Comparison of ENCODE assay signal across 8 cellular contexts in the genomic region with DNA sequence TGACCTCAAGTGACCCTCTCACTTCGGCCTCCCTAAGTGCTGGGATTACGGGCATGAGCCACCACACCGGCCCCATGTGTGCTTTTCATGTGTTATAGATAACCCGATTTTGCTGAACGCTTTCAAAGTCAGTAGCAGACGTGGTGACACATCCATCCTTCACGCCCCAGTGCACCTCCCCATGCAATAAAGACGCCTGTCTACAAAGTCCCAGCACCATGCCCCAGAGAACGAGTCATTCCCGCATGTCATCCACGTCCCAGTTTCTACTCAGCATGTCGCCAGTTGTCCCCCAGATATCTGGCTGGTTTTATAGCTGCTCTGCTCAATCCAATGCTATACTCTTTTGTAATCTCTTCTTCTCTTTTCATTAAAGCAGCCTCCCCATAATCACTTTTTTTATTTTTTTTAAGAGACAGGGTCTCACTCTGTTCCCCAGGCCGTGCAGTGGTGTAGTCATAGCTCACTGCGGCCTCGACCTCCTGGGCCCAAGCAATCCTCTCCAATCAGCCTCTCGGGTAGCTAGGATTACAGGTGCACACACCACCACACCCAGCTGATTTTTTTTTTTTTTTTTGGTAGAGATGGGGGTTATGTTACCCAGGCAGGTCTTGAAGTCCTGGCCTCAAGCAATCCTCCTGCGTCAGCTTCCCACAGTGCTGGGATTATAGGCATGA. TPM values are rescaled to one million over a fixed set of nuclear protein-coding genes. Genes with fewer than 3 reads are reported as not detected.
A peak's percentile ranks its signal among the peaks of the same experiment; 100 is the strongest.
DNase-seq lines count a peak whose midpoint lies in the region; ATAC-seq and TF ChIP-seq lines count a peak whose summit lies in the region.

No MANE protein-coding gene starts in this region.

- H3K4me3 Mint-ChIP-seq in Caco-2 (ENCODE audit: unreplicated experiment), result no peak overlapping the region
- H3K4me3 Mint-ChIP-seq in T-helper 2 cell treated with Interferon-gamma antibody and Interleukin-4, amounts not matched to agents 5 μg/mL and 100 μg/mL, for 36 hours, result peak overlapping the region; percentile 66

- CTCF ChIA-PET in Caco-2 (lab: Charles Lee) (no interaction called here), HEK293 (lab: Yijun Ruan, JAX) (interaction anchor here (0.6 to 1.3 kb wide), 4 partner anchors 43 to 775 kb away, joined by 3 to 5 read pairs (median 4); partner anchors contain the start of gene QTRT1)

- no peaks in the 10 kb centered on the region; the same call in 1 of the 2 replicates for H3K36me3 ChIP-seq in Caco-2 (ENCODE audit: control insufficient read depth, insufficient read depth, low read length)
- H3K36me3 ChIP-seq in HEK293 (ENCODE audit: control insufficient read depth in 2 of 2, insufficient read depth in 1 of 2, low read length in 2 of 2), result peaks cover 0 to 28% of the 10 kb centered on the region in 2 experiments; a peak in 2 of 3 replicates

- peak overlapping the region; percentile 36 for H3K27ac Mint-ChIP-seq in Caco-2 (ENCODE audit: unreplicated experiment)
- H3K27ac Mint-ChIP-seq in T-helper 2 cell treated with Interferon-gamma antibody and Interleukin-4, amounts not matched to agents 5 μg/mL and 100 μg/mL, for 36 hours, result peak overlapping the region; percentile 84

- H3K4me1 Mint-ChIP-seq in Caco-2 (ENCODE audit: low read depth, unreplicated experiment), result peaks cover 6% of the 10 kb centered on the region
- H3K4me1 Mint-ChIP-seq in T-helper 2 cell treated with Interferon-gamma antibody and Interleukin-4, amounts not matched to agents 5 μg/mL and 100 μg/mL, for 36 hours (ENCODE audit: low read depth), result peaks cover 72% of the 10 kb centered on the region

- no peaks in the 10 kb centered on the region for H3K27me3 ChIP-seq in Caco-2 (replicated peaks; ENCODE audit: control insufficient read depth, insufficient read depth, low read length)

- peak in 1 of 2 experiments; percentile 19 for DNase-seq in Caco-2
- peak; percentile 42 for DNase-seq in T-helper 2 cell treated with Interferon-gamma antibody and Interleukin-4, amounts not matched to agents 5 μg/mL and 100 μg/mL, for 36 hours (ENCODE audit: low spot score)
- DNase-seq in epithelial cell of esophagus (ENCODE audit: low read depth), result peak; percentile 57
- peak; percentile 12 to 27 for DNase-seq in stimulated activated CD8-positive, alpha-beta memory T cell treated with anti-CD3 and anti-CD28 coated beads, Interleukin-15, amount 100 ng/mL, for 48 hours (ENCODE audit: low read depth in 2 of 2)
- no peak for DNase-seq in T1000 (lab: John Stamatoyannopoulos, UW)

- H3K9me3 ChIP-seq in Caco-2 (no peaks in the 10 kb centered on the region), HEK293 (ENCODE audit: control insufficient read depth, insufficient read depth, low read depth, low read length) (no peaks in the 10 kb centered on the region)

- POLR2A ChIA-PET in Caco-2 (lab: Charles Lee), result interaction anchor here (0.5 kb wide), 1 partner anchor 206 kb away, joined by 4 read pairs; no protein-coding TSS in a partner anchor
- POLR2A ChIA-PET in HEK293 (lab: Yijun Ruan, JAX), result interaction anchor here (0.7 to 1.1 kb wide), 3 partner anchors 9 to 75 kb away, joined by 3 read pairs; partner anchors contain the start of genes DNM2 and TMED1

- TF ChIP-seq CTCF in Caco-2 (IDR thresholded peaks at IDR 0.05; ENCODE audit: insufficient read depth in 1 of 2, low read depth in 1 of 2, low read length in 1 of 2, severe bottlenecking in 1 of 2, unreplicated experiment in 1 of 2) (no peak), HEK293 (tag by site-specific recombination; IDR thresholded peaks at IDR 0.05) (no peak), epithelial cell of esophagus (IDR thresholded peaks at IDR 0.05; ENCODE audit: insufficient read depth, low read depth, low read length, missing control alignments) (no peak)

- H3K36me3 Mint-ChIP-seq in Caco-2 (ENCODE audit: insufficient read depth, unreplicated experiment), result peaks cover 67% of the 10 kb centered on the region
- H3K36me3 Mint-ChIP-seq in T-helper 2 cell treated with Interferon-gamma antibody and Interleukin-4, amounts not matched to agents 5 μg/mL and 100 μg/mL, for 36 hours (ENCODE audit: low read depth), result peaks cover 59% of the 10 kb centered on the region

- H3K4me1 ChIP-seq in Caco-2 (peaks cover 15% of the 10 kb centered on the region), HEK293 (ENCODE audit: control insufficient read depth, insufficient read depth, low read length) (peaks cover 2% of the 10 kb centered on the region; the same call in 1 of the 2 replicates)

- intact Hi-C loops in Caco-2 (cut with micrococcal nuclease; ENCODE audit: unreplicated experiment), result no loop called here

- no peaks in the 10 kb centered on the region for H3K27me3 Mint-ChIP-seq in Caco-2 (ENCODE audit: insufficient read depth, unreplicated experiment)
- H3K27me3 Mint-ChIP-seq in T-helper 2 cell treated with Interferon-gamma antibody and Interleukin-4, amounts not matched to agents 5 μg/mL and 100 μg/mL, for 36 hours (ENCODE audit: low read depth), result no peaks in the 10 kb centered on the region

- H3K9me3 Mint-ChIP-seq in Caco-2 (ENCODE audit: unreplicated experiment), result no peaks in the 10 kb centered on the region
- H3K9me3 Mint-ChIP-seq in T-helper 2 cell treated with Interferon-gamma antibody and Interleukin-4, amounts not matched to agents 5 μg/mL and 100 μg/mL, for 36 hours, result peaks cover 6% of the 10 kb centered on the region

- H3K4me3 ChIP-seq in Caco-2 (ENCODE audit: low read depth, low read length) (no peak overlapping the region), HEK293 (ENCODE audit: low read depth, low read length) (no peak overlapping the region), epithelial cell of esophagus (ENCODE audit: low read length) (no peak overlapping the region)

- BruUV-seq in Caco-2 (replicated peaks; lab: Mats Ljungman, UMichigan), result no TSS peak

- H3K27ac ChIP-seq in HEK293 (ENCODE audit: extremely low read depth, low read depth, low read length), result no peak overlapping the region

- ATAC-seq in HG02610 (IDR thresholded peaks at IDR 0.05; ENCODE audit: unreplicated experiment) (no peak), GM21515 (IDR thresholded peaks at IDR 0.05; ENCODE audit: unreplicated experiment) (no peak)

TF ChIP-seq in HEK293, 187 proteins besides CTCF, POLR2A, EP300 and RAD21 (continues in another document):
- no peak for TF ChIP-seq ZNF785 (tag by site-specific recombination; IDR thresholded peaks at IDR 0.05)
- TF ChIP-seq ZNF600 (tag by site-specific recombination; IDR thresholded peaks at IDR 0.05), result peak; percentile 88
- TF ChIP-seq ZNF184 (tag by site-specific recombination; IDR thresholded peaks at IDR 0.05), result peak; percentile 34; the same call in 1 of the 2 replicates
- TF ChIP-seq ZNF792 (tag by site-specific recombination; IDR thresholded peaks at IDR 0.05), result peak; percentile 87
- TF ChIP-seq ZNF629 (tag by site-specific recombination; IDR thresholded peaks at IDR 0.05), result peak; percentile 60; the same call in 1 of the 2 replicates
- TF ChIP-seq, protein P1, sequence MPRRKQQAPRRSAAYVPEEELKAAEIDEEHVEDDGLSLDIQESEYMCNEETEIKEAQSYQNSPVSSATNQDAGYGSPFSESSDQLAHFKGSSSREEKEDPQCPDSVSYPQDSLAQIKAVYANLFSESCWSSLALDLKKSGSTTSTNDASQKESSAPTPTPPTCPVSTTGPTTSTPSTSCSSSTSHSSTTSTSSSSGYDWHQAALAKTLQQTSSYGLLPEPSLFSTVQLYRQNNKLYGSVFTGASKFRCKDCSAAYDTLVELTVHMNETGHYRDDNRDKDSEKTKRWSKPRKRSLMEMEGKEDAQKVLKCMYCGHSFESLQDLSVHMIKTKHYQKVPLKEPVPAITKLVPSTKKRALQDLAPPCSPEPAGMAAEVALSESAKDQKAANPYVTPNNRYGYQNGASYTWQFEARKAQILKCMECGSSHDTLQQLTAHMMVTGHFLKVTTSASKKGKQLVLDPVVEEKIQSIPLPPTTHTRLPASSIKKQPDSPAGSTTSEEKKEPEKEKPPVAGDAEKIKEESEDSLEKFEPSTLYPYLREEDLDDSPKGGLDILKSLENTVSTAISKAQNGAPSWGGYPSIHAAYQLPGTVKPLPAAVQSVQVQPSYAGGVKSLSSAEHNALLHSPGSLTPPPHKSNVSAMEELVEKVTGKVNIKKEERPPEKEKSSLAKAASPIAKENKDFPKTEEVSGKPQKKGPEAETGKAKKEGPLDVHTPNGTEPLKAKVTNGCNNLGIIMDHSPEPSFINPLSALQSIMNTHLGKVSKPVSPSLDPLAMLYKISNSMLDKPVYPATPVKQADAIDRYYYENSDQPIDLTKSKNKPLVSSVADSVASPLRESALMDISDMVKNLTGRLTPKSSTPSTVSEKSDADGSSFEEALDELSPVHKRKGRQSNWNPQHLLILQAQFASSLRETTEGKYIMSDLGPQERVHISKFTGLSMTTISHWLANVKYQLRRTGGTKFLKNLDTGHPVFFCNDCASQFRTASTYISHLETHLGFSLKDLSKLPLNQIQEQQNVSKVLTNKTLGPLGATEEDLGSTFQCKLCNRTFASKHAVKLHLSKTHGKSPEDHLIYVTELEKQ (tag by site-specific recombination; IDR thresholded peaks at IDR 0.05; ENCODE audit: borderline replicate concordance), result 0 out of 2 replicates have a peak, but pooled peaks have one; percentile 65
- TF ChIP-seq IKZF3 (tag by site-specific recombination; IDR thresholded peaks at IDR 0.05), result peak; percentile 76; the same call in 1 of the 2 replicates
- peak; percentile 74 for TF ChIP-seq SP7 (tag by site-specific recombination; IDR thresholded peaks at IDR 0.05)
- TF ChIP-seq PATZ1 (tag by site-specific recombination; IDR thresholded peaks at IDR 0.05), result peak; percentile 62; the same call in 1 of the 2 replicates

RNA-seq across cellular contexts. Expression of gene DNM2, which starts 42.5 kb away (rescaled TPM):
- total RNA-seq in Caco-2 (2022), result 137 and 138 TPM in 2 replicates

RNA-seq across cellular contexts. Expression of gene QTRT1, which starts 59.2 kb away (rescaled TPM):
- total RNA-seq in Caco-2 (2022), result 32.2 and 43.4 TPM in 2 replicates
